Comparison of ENCODE assay signal across 27 cellular contexts in genomic region chr3:80334534-80334933, GRCh38.
"Had no signal": no experiment of that assay in that cellular context is flagged by ENCODE, and none has a peak within 500 bp of the region (broad histone marks: within the 10 kb centered on the region; RNA-seq: fewer than 3 reads in every experiment).

No MANE protein-coding gene starts in this region.

- H3K4me1 ChIP-seq: stomach, suprapubic skin, testis, thyroid gland, tibial artery, tibial nerve, transverse colon, upper lobe of left lung, upper lobe of right lung, uterus, vagina had no signal

- H3K27me3 ChIP-seq: stomach, suprapubic skin, testis, thyroid gland, tibial artery, tibial nerve, transverse colon, upper lobe of left lung, upper lobe of right lung, uterus, vagina had no signal

- FAIRE-seq: urothelium cell line had no signal

- DNase-seq: stimulated activated CD4-positive, alpha-beta T cell treated with anti-CD3 and anti-CD28 coated beads, Interleukin-2, amount 100 ng/mL, for 48 hours; stimulated activated CD4-positive, alpha-beta T cell treated with anti-CD3 and anti-CD28 coated beads, Interleukin-4, amount 100 ng/mL, for 1 hour; stimulated activated CD4-positive, alpha-beta T cell treated with anti-CD3 and anti-CD28 coated beads, Interleukin-4, amount 100 ng/mL, for 24 hours; stimulated activated CD4-positive, alpha-beta T cell treated with anti-CD3 and anti-CD28 coated beads, Interleukin-4, amount 100 ng/mL, for 4 hours; stimulated activated CD8-positive, alpha-beta memory T cell treated with anti-CD3 and anti-CD28 coated beads, Interleukin-4, amount 100 ng/mL, for 48 hours; stimulated activated naive B cell treated with anti-CD40 and anti-IgM and Interleukin-4, amounts not matched to agents 10 μg/mL and 1 μg/mL and 100 μg/mL, for 72 hours; stimulated activated naive CD4-positive, alpha-beta T cell; stimulated activated naive CD4-positive, alpha-beta T cell treated with Interleukin-2 at 50 U/mL for 16 hours; stimulated activated naive CD8-positive, alpha-beta T cell treated with anti-CD3 and anti-CD28 coated beads, Interleukin-15, amount 100 ng/mL, for 72 hours; stimulated activated naive CD8-positive, alpha-beta T cell treated with anti-CD3 and anti-CD28 coated beads, Interleukin-15, Interleukin-2, amounts not matched to agents 100 U/mL and 50 U/mL, for 24 hours; stomach; substantia nigra; testis; thyroid gland; tibial artery; transverse colon; trophoblast cell; upper lobe of left lung; upper lobe of right lung; uterus had no signal

- H3K36me3 ChIP-seq: stomach, suprapubic skin, thoracic aorta, thyroid gland, tibial artery, tibial nerve, transverse colon, upper lobe of left lung, upper lobe of right lung, uterus, vagina had no signal

- H3K27ac ChIP-seq: stomach, suprapubic skin, testis, thoracic aorta, thyroid gland, tibial artery, tibial nerve, transverse colon, upper lobe of left lung, upper lobe of right lung, uterus, vagina had no signal

- H3K9me3 ChIP-seq: suprapubic skin, testis, thoracic aorta, thyroid gland, tibial artery, tibial nerve, transverse colon, upper lobe of left lung, upper lobe of right lung, uterus, vagina had no signal

- ATAC-seq: stimulated activated effector memory CD8-positive, alpha-beta T cell treated with anti-CD3 and anti-CD28 coated beads, Interleukin-12 subunit alpha, Interleukin-12 subunit beta, amount 100 ng/mL, for 72 hours; stimulated activated memory B cell treated with anti-CD40 and anti-IgM and Interleukin-4, amounts not matched to agents 10 μg/mL and 1 μg/mL and 100 μg/mL, for 72 hours; stimulated activated naive B cell treated with anti-CD40 and anti-IgM and Interleukin-4, amounts not matched to agents 10 μg/mL and 1 μg/mL and 100 μg/mL, for 72 hours; stimulated activated naive CD8-positive, alpha-beta T cell treated with anti-CD3 and anti-CD28 coated beads, Interleukin-15, amount 100 ng/mL, for 72 hours; stimulated activated naive CD8-positive, alpha-beta T cell treated with anti-CD3 and anti-CD28 coated beads, Interleukin-15, Interleukin-2, amounts not matched to agents 100 U/mL and 50 U/mL, for 24 hours; upper lobe of right lung had no signal

- H3K4me3 ChIP-seq: stomach, suprapubic skin, testis, thoracic aorta, thyroid gland, tibial artery, tibial nerve, transverse colon, upper lobe of left lung, upper lobe of right lung, uterus, vagina had no signal
